1 cellular context compared by ENCODE assay signal in genomic region chr11:78583889-78584288, GRCh38.
A peak's percentile ranks its signal among the peaks of the same experiment; 100 is the strongest.
TF ChIP-seq lines count a peak whose summit lies in the region.

No MANE protein-coding gene starts in this region.

TF ChIP-seq in HEK293, 187 proteins besides CTCF, POLR2A, EP300 and RAD21 (continued from another document):
- TF ChIP-seq ZNF280D (tag by site-specific recombination; IDR thresholded peaks at IDR 0.05) (0 out of 2 replicates have a peak, but pooled peaks have one; percentile 10), ZXDB (tag by site-specific recombination; IDR thresholded peaks at IDR 0.05) (no peak), SP7 (tag by site-specific recombination; IDR thresholded peaks at IDR 0.05) (no peak), ZNF626 (tag by site-specific recombination; IDR thresholded peaks at IDR 0.05) (0 out of 2 replicates have a peak, but pooled peaks have one; percentile 4), WT1 (tag by site-specific recombination; IDR thresholded peaks at IDR 0.05) (no peak), ZNF184 (tag by site-specific recombination; IDR thresholded peaks at IDR 0.05) (no peak), ZNF121 (tag by site-specific recombination; IDR thresholded peaks at IDR 0.05) (no peak), MYNN (tag by site-specific recombination; IDR thresholded peaks at IDR 0.05; ENCODE audit: borderline replicate concordance) (no peak), ZNF37A (tag by site-specific recombination; IDR thresholded peaks at IDR 0.05) (no peak), ZFP69B (tag by site-specific recombination; IDR thresholded peaks at IDR 0.05) (no peak), YY2 (tag by site-specific recombination; IDR thresholded peaks at IDR 0.05) (no peak)
